ENCODE assay signal across 25 cellular contexts in the genomic region with DNA sequence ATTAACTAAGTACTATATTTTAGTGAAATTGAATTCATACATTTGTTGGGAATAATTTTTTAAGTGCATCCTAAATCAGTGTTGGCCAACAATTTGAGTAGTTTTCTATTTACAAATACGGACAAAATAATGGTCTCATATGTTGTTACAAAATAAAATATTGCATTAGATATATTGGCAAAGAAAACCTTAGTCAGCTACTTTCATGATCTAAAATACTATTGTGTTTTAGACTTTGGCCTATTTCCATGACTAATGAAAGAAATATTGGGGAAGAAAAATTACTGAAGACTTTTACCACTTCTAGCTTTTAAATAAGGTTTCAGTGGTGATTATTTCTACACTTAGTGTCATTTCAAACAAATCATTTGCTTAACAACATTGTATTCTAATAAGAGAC.
"Had no signal": no experiment of that assay in that cellular context is flagged by ENCODE, and none has a peak within 500 bp of the region (broad histone marks: within the 10 kb centered on the region; RNA-seq: fewer than 3 reads in every experiment).

No MANE protein-coding gene starts in this region.

- FAIRE-seq: endothelial cell of umbilical vein had no signal

- H3K27ac ChIP-seq: colonic mucosa, coronary artery, dorsolateral prefrontal cortex, epithelial cell of prostate, esophagus muscularis mucosa, esophagus squamous epithelium, foreskin keratinocyte, gastrocnemius medialis, gastroesophageal sphincter, heart left ventricle, heart right ventricle had no signal

- H3K4me3 ChIP-seq: colonic mucosa, coronary artery, dorsolateral prefrontal cortex, esophagus muscularis mucosa, esophagus squamous epithelium, gastrocnemius medialis, gastroesophageal sphincter, heart left ventricle, heart right ventricle had no signal

- ATAC-seq: effector memory CD8-positive, alpha-beta T cell; esophagus mucosa; foreskin keratinocyte; gastrocnemius medialis; gastroesophageal sphincter; heart left ventricle; heart right ventricle had no signal

- H3K27me3 ChIP-seq: colonic mucosa, dorsolateral prefrontal cortex, esophagus muscularis mucosa, esophagus squamous epithelium, foreskin keratinocyte, gastrocnemius medialis, gastroesophageal sphincter, heart left ventricle, heart right ventricle had no signal

- H3K4me1 ChIP-seq: colonic mucosa, esophagus muscularis mucosa, esophagus squamous epithelium, foreskin keratinocyte, gastrocnemius medialis, gastroesophageal sphincter, heart left ventricle, heart right ventricle had no signal

- H3K36me3 ChIP-seq: colonic mucosa, esophagus muscularis mucosa, esophagus squamous epithelium, gastrocnemius medialis, gastroesophageal sphincter, heart left ventricle, heart right ventricle had no signal

- DNase-seq: colonic mucosa; cortex of kidney; dermis blood vessel endothelial cell; dorsolateral prefrontal cortex; effector CD4-positive, alpha-beta T cell; effector CD8-positive, alpha-beta T cell; effector memory CD4-positive, alpha-beta T cell; effector memory CD8-positive, alpha-beta T cell; endodermal cell; erythroblast; esophagus squamous epithelium; foreskin fibroblast; foreskin keratinocyte; foreskin melanocyte; gastrocnemius medialis; glutamatergic neuron; head of caudate nucleus; heart left ventricle; heart right ventricle had no signal

- H3K9me3 ChIP-seq: colonic mucosa, esophagus muscularis mucosa, esophagus squamous epithelium, gastrocnemius medialis, gastroesophageal sphincter, heart left ventricle, heart right ventricle had no signal
